Comparison of ENCODE assay signal across 11 cellular contexts in genomic region chr16:12903325-12904040, GRCh38. TPM values are rescaled to one million over a fixed set of nuclear protein-coding genes. Genes with fewer than 3 reads are reported as not detected.
A peak's percentile ranks its signal among the peaks of the same experiment; 100 is the strongest.
DNase-seq lines count a peak whose midpoint lies in the region; ATAC-seq and TF ChIP-seq lines count a peak whose summit lies in the region.
"Had no signal": no experiment of that assay in that cellular context is flagged by ENCODE, and none has a peak within 500 bp of the region (broad histone marks: within the 10 kb centered on the region; RNA-seq: fewer than 3 reads in every experiment).

No MANE protein-coding gene starts in this region.

- no peak for ATAC-seq in left lobe of liver

- peak overlapping the region; percentile 41 for H3K4me3 ChIP-seq in astrocyte of the cerebellum (ENCODE audit: low read depth, low read length)
- H3K4me3 ChIP-seq in iPS-11a (ENCODE audit: low read depth, low read length) = peak overlapping the region; percentile 94
- peak overlapping the region; percentile 39 for H3K4me3 ChIP-seq in retinal pigment epithelial cell (ENCODE audit: low read length)

- no peak for TF ChIP-seq CTCF in astrocyte of the cerebellum (IDR thresholded peaks at IDR 0.05; ENCODE audit: low read depth, low read length, missing control alignments)
- TF ChIP-seq CTCF in retinal pigment epithelial cell (conservative IDR thresholded peaks at IDR 0.05; ENCODE audit: low read depth, low read length) = no peak

- in situ Hi-C loops in astrocyte of the cerebellum (cut with HindIII; ENCODE audit: low sequenced_read_pairs) = no loop called here

- DNase-seq in NCI-H2171 treated with DMSO at 0.1 percent for 48 hours (lab: John Stamatoyannopoulos, UW) = peak; percentile 39
- DNase-seq in NCI-H2171 (lab: John Stamatoyannopoulos, UW) = no peak
- no peak for DNase-seq in astrocyte of the cerebellum (ENCODE audit: low read depth)
- DNase-seq in retinal pigment epithelial cell (ENCODE audit: low read depth) = no peak
- no peak for DNase-seq in EL
- no peak for DNase-seq in left lobe of liver (ENCODE audit: low spot score)
- DNase-seq in Ammon's horn (ENCODE audit: low spot score) = no peak
- DNase-seq: activated T-cell treated with anti-CD3 and anti-CD28 coated beads, Interleukin-2, amount 50 U/mL, for 1 hour; Karpas-422; NCI-H2227 treated with DMSO at 0.1 percent for 48 hours had no signal

RNA-seq across cellular contexts. Expression of gene SHISA9, which starts 2.1 kb away (rescaled TPM):
- total RNA-seq in left lobe of liver = 0.05 TPM

Comparison
In these comparisons a context has a peak if more than half of its experiments do, and no peak if none do; other contexts are left out.
1. H3K4me3 ChIP-seq: peak in every context shown above with its lines; median percentile 94 in iPS-11a; 41 in astrocyte of the cerebellum; 39 in retinal pigment epithelial cell.